Comparison of ENCODE assay signal across 31 cellular contexts in the genomic region with DNA sequence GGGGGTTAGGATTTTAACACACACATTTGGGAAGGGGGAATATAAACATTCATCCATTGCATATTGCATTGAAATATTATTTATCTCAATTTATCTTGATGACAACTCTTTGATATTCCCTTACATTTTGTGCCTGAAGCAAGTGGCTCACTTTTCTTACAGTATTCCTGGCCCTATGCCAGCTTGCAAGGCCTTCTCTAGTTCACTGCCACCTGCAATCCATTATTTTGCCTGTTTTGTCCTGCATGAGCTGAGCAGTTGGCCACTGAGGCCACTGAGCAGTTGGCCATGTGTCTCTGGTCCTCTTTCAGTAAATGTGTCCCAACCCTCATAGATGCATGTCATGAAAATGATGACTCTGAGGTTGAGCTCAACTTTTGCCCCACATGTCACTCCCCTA. TPM values are rescaled to one million over a fixed set of nuclear protein-coding genes. Genes with fewer than 3 reads are reported as not detected.
"Had no signal": no experiment of that assay in that cellular context is flagged by ENCODE, and none has a peak within 500 bp of the region (broad histone marks: within the 10 kb centered on the region; RNA-seq: fewer than 3 reads in every experiment).

No MANE protein-coding gene starts in this region.

- DNase-seq: activated CD4-positive, alpha-beta T cell treated with anti-CD3 and anti-CD28 coated beads for 48 hours; activated CD4-positive, alpha-beta T cell treated with anti-CD3 and anti-CD28 coated beads, Interleukin-2, amount 50 U/mL, for 48 hours; activated CD8-positive, alpha-beta memory T cell treated with anti-CD3 and anti-CD28 coated beads for 24 hours; activated effector memory CD4-positive, alpha-beta T cell treated with Interleukin-2 at 50 U/mL for 16 hours; activated naive CD4-positive, alpha-beta T cell treated with Interleukin-2 at 50 U/mL for 16 hours; anterior cingulate cortex; dermis blood vessel endothelial cell; effector CD4-positive, alpha-beta T cell; gastrocnemius medialis; glutamatergic neuron; left colon; mammary epithelial cell; naive B cell; nephron progenitor cell; pancreas; retina; stimulated activated CD4-positive, alpha-beta T cell treated with anti-CD3 and anti-CD28 coated beads, Interleukin-1b, Interleukin-23, amount 100 ng/mL, for 48 hours; stimulated activated CD4-positive, alpha-beta T cell treated with anti-CD3 and anti-CD28 coated beads, Interleukin-4, amount 100 ng/mL, for 4 hours; stimulated activated CD8-positive, alpha-beta memory T cell treated with anti-CD3 and anti-CD28 coated beads, Interleukin-4, amount 100 ng/mL, for 48 hours; stomach; T-helper 9 cell; tibial artery; upper lobe of right lung; WERI-Rb-1 had no signal

- H3K9me3 ChIP-seq: gastrocnemius medialis, pancreas, prostate gland, upper lobe of right lung had no signal

- H3K4me3 ChIP-seq: gastrocnemius medialis, pancreas, prostate gland, smooth muscle cell, stomach, tibial artery, upper lobe of right lung had no signal

- H3K4me2 ChIP-seq: smooth muscle cell had no signal

- H3K4me1 ChIP-seq: gastrocnemius medialis, pancreas, prostate gland, stomach, upper lobe of right lung had no signal

- H3K27ac ChIP-seq: gastrocnemius medialis, pancreas, prostate gland, stomach, tibial artery, upper lobe of right lung, WERI-Rb-1 had no signal

- H3K27me3 ChIP-seq: gastrocnemius medialis, pancreas, stomach, tibial artery, upper lobe of right lung had no signal

- H3K36me3 ChIP-seq: gastrocnemius medialis, pancreas, prostate gland, stomach, tibial artery, upper lobe of right lung, WERI-Rb-1 had no signal

RNA-seq across cellular contexts. Expression of gene CBY2, which starts 49.8 kb away (rescaled TPM):
- total RNA-seq: dermis blood vessel endothelial cell, epithelial cell of proximal tubule, gastrocnemius medialis, liver, mammary epithelial cell, mesothelial cell of epicardium, pancreas, smooth muscle cell, stomach, upper lobe of right lung had no signal
- polyA plus RNA-seq: adipose tissue, keratinocyte, liver, mammary epithelial cell, pancreas, smooth muscle cell, stomach had no signal
